Comparison of ENCODE assay signal across 18 cellular contexts in the genomic region with DNA sequence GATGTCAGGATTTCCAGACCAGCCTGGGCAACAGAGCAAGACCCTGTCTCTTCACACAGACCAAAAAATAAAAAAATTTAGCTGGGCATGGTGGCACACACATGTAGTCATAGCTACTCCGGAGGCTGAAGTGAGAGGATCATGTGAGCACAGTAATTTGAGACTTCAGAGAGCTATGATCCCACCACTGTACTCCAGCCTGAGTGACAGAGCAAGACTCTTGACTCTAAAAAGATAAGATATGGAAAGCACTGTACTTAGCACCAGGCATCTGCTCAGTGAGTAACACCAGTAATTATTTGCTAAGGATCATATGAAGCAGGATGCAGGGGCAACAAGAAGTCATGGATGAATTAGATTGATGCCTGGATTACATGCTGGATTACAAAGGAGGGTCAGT.
"Had no signal": no experiment of that assay in that cellular context is flagged by ENCODE, and none has a peak within 500 bp of the region (broad histone marks: within the 10 kb centered on the region; RNA-seq: fewer than 3 reads in every experiment).

No MANE protein-coding gene starts in this region.

- DNase-seq: KBM-7, NCI-H1092, NCI-H1105 treated with DMSO at 0.1 percent for 48 hours, NCI-H1417 treated with DMSO at 0.1 percent for 48 hours, NCI-H146, NCI-H1694 treated with DMSO at 0.1 percent for 48 hours, NCI-H1930, NCI-H226, NCI-H446, NCI-H510A, NCI-H524 treated with DMSO at 0.1 percent for 48 hours, Right ventricle myocardium superior, RPMI8226, SIG-M5, T-helper 2 cell had no signal

- H3K36me3 ChIP-seq: SJSA1 had no signal

- H3K27ac ChIP-seq: HL-60, SJSA1, SK-N-MC had no signal

- H3K9me3 ChIP-seq: SJSA1 had no signal

- H3K4me3 ChIP-seq: SJSA1, SK-N-MC had no signal

- H3K27me3 ChIP-seq: SJSA1 had no signal

- H3K4me1 ChIP-seq: SJSA1 had no signal
